In the genomic region with DNA sequence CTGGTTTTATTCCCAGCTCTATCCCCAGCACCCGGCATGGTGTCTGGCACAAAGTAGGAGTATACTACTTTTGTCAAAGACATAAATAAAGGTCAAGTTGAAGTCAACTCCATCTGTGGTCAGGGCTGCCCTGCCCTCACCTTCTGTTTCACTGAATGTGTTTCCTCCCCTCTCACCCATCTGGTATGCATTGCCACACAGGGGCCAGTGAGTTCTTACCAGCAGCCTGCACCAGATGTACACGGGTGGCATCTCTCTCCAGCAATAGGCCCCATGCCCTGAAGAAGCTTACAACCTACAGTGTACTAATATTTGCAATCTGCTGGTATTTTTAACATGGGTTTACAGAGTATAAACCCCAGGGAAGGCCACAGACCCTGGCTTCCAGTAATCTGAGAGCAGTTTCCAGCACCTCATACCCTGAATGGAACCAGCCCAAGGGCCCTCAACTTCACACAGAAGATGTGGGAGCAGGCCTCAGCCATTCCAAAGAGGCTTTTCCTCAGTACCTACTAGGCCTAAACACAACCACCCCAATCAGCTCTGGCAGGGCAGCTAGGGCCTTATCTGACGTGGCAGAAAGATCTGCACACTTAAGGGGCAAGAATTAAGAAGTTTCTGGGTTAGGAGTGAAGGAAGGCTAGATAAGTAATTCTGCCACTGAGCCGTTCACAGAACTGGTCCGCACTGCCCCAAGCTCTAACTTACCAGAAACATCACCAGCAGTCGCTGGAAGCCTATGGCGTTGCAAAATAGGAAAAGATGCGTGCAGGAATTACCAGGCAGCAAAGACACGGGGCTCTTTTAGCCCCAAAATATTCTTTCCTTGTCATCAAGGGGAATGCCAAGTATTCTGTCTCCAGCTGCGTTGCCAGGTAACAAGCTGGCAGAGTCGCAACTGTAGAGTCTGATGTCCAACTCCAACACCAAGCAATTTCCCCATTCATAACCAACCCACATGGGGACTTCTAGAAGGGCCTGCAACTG, we compare ENCODE assay signal across 7 cellular contexts. TPM values are rescaled to one million over a fixed set of nuclear protein-coding genes. Genes with fewer than 3 reads are reported as not detected.
A peak's percentile ranks its signal among the peaks of the same experiment; 100 is the strongest.
DNase-seq lines count a peak whose midpoint lies in the region; ATAC-seq and TF ChIP-seq lines count a peak whose summit lies in the region.

No MANE protein-coding gene starts in this region.

- peaks cover 38% of the 10 kb centered on the region for H3K79me2 ChIP-seq in Karpas-422 (ENCODE audit: low read length)

- ATAC-seq in left lobe of liver, result peak; percentile 20
- ATAC-seq in HG03135 (IDR thresholded peaks at IDR 0.05; ENCODE audit: unreplicated experiment), result no peak

- peak; percentile 87 for DNase-seq in EH (ENCODE audit: low read depth)
- peak; percentile 62 for DNase-seq in Karpas-422
- peak; percentile 39 for DNase-seq in astrocyte of the cerebellum (ENCODE audit: low read depth)
- DNase-seq in left lobe of liver (ENCODE audit: low spot score), result peak; percentile 81
- DNase-seq in substantia nigra (lab: John Stamatoyannopoulos, UW), result peak in 30 of 49 donors; percentile 23 to 76 (median 51)
- DNase-seq in testis, result no peak

- no peak overlapping the region for H2AFZ ChIP-seq in Karpas-422 (ENCODE audit: low read length)

- peak overlapping the region; percentile 89 for H3K9ac ChIP-seq in Karpas-422 (ENCODE audit: low read length)

- H3K27ac ChIP-seq in Karpas-422 (ENCODE audit: low read length), result peak overlapping the region; percentile 97
- peak overlapping the region; percentile 99 for H3K27ac ChIP-seq in substantia nigra (ENCODE audit: low read depth, low read length, poor library complexity, severe bottlenecking)
- peak overlapping the region in 1 of 2 donors; percentile 88 for H3K27ac ChIP-seq in testis

- intact Hi-C loops in testis (cut with DNase I; ENCODE audit: low total_unique reads), result no loop called here

- peak overlapping the region; percentile 89 for H3K4me2 ChIP-seq in Karpas-422 (ENCODE audit: low read depth, low read length, poor library complexity, severe bottlenecking)

- H3K27me3 ChIP-seq in Karpas-422 (ENCODE audit: low read length), result no peaks in the 10 kb centered on the region
- H3K27me3 ChIP-seq in testis, result no peaks in the 10 kb centered on the region

- H3K4me1 ChIP-seq in Karpas-422 (ENCODE audit: low read length), result peaks cover 71% of the 10 kb centered on the region
- peaks cover 18% of the 10 kb centered on the region for H3K4me1 ChIP-seq in testis

- no peaks in the 10 kb centered on the region for H3K9me2 ChIP-seq in Karpas-422 (replicated peaks; ENCODE audit: insufficient read depth, low read length)

- TF ChIP-seq POLR2A in testis (IDR thresholded peaks at IDR 0.05), result no peak

- H3K4me3 ChIP-seq in Karpas-422 (ENCODE audit: low read length) (peak overlapping the region; percentile 75), astrocyte of the cerebellum (ENCODE audit: low read depth, low read length) (peak overlapping the region; percentile 1), testis (no peak overlapping the region)

- WGBS in testis, 2 donors, result 73 to 90% methylated on average over 11 of the region's 11 CpGs

- TF ChIP-seq CTCF in astrocyte of the cerebellum (IDR thresholded peaks at IDR 0.05; ENCODE audit: low read depth, low read length, missing control alignments), result no peak
- no peak for TF ChIP-seq CTCF in testis (IDR thresholded peaks at IDR 0.05)

- in situ Hi-C loops in astrocyte of the cerebellum (cut with HindIII; ENCODE audit: low sequenced_read_pairs), result loop anchor here (5.0 kb wide), 1 partner anchor 42 kb away; no protein-coding TSS in a partner anchor

- H3K36me3 ChIP-seq in Karpas-422 (ENCODE audit: insufficient read depth, low read length) (no peaks in the 10 kb centered on the region), testis (ENCODE audit: low read depth, missing control alignments) (no peaks in the 10 kb centered on the region)

- no peaks in the 10 kb centered on the region for H4K20me1 ChIP-seq in Karpas-422 (ENCODE audit: insufficient read depth, low read depth, low read length)

- H3K9me3 ChIP-seq in Karpas-422 (ENCODE audit: low read length) (no peaks in the 10 kb centered on the region), testis (no peaks in the 10 kb centered on the region)

RNA-seq across cellular contexts. Expression of gene IDH2, which starts 2.1 kb away (rescaled TPM):
- 93.4 and 156 TPM in 2 replicates for total RNA-seq in Karpas-422 (2014; rRNA removed; shearing (Covaris generic); ENCODE audit: low replicate concordance)
- total RNA-seq in left lobe of liver, result 292 TPM
- 10 to 100 TPM; 13.1 to 17.7 TPM for total RNA-seq in testis
- polyA plus RNA-seq in testis (ENCODE audit: insufficient read depth, low read depth, low replicate concordance), result 23.5 TPM

Comparison
In these comparisons a context has a peak if more than half of its experiments do, and no peak if none do; other contexts are left out.
1. H3K4me3 ChIP-seq: peak in Karpas-422 (single experiment) and astrocyte of the cerebellum (single experiment); none in testis (0 of 2).